8 cellular contexts compared by ENCODE assay signal in genomic region chr19:4375164-4375619, GRCh38. TPM values are rescaled to one million over a fixed set of nuclear protein-coding genes. Genes with fewer than 3 reads are reported as not detected.
DNase-seq lines count a peak whose midpoint lies in the region; ATAC-seq, FAIRE-seq and TF ChIP-seq lines count a peak whose summit lies in the region.

No MANE protein-coding gene starts in this region.

- no TSS peak for BruUV-seq in MCF 10A (replicated peaks; lab: Mats Ljungman, UMichigan)

- H2BK15ac ChIP-seq in mesendoderm (replicated peaks; ENCODE audit: low read depth) = no peak overlapping the region

- ATAC-seq in A549 (peak; percentile 28 to 34), GM18517 (IDR thresholded peaks at IDR 0.05; ENCODE audit: unreplicated experiment) (no peak), HG03565 (IDR thresholded peaks at IDR 0.05; ENCODE audit: unreplicated experiment) (no peak), GM21723 (IDR thresholded peaks at IDR 0.05; ENCODE audit: unreplicated experiment) (no peak)

- H4K8ac ChIP-seq in mesendoderm (ENCODE audit: low read depth, low read length) = no peak overlapping the region

- intact Hi-C loops in MCF 10A (cut with micrococcal nuclease) = no loop called here

- H3K4me1 Mint-ChIP-seq in MCF 10A (ENCODE audit: insufficient read depth, unreplicated experiment) = peaks cover 51% of the 10 kb centered on the region

- H3K23ac ChIP-seq in mesendoderm (ENCODE audit: low read length) = peak overlapping the region; percentile 80

- H3K4me1 ChIP-seq in A549 (peaks cover 66% of the 10 kb centered on the region), mesendoderm (ENCODE audit: control insufficient read depth, low read depth, low read length) (peaks cover 13% of the 10 kb centered on the region)

- TF ChIP-seq EP300 in A549 (IDR thresholded peaks at IDR 0.05) (no peak), Ishikawa (IDR thresholded peaks at IDR 0.05; ENCODE audit: borderline replicate concordance) (peak; percentile 93)

- no peaks in the 10 kb centered on the region for H3K36me3 ChIP-seq in mesendoderm (ENCODE audit: control insufficient read depth, insufficient read depth, low read length)

- no peak for TF ChIP-seq CTCF in A549 (IDR thresholded peaks at IDR 0.05)
- no peak for TF ChIP-seq CTCF in MCF 10A (IDR thresholded peaks at IDR 0.05; ENCODE audit: unreplicated experiment)

- peak overlapping the region; percentile 83 for H3K27ac Mint-ChIP-seq in MCF 10A (ENCODE audit: low read depth, unreplicated experiment)

- CTCF ChIA-PET in A549 (lab: Yijun Ruan, JAX) = interaction anchor here (0.8 to 4.9 kb wide), 13 partner anchors 8 to 105 kb away, joined by 3 to 45 read pairs (median 6); partner anchors contain the start of genes CHAF1A, MPND and SH3GL1
- CTCF ChIA-PET in MCF 10A (lab: Yijun Ruan, JAX) = interaction anchor here (0.7 to 3.6 kb wide), 9 partner anchors 12 to 1507 kb away, joined by 3 to 16 read pairs (median 5); partner anchors contain the start of gene SH3GL1

- H3K27ac ChIP-seq in A549 (peak overlapping the region; percentile 99), mesendoderm (ENCODE audit: low read depth, low read length) (peak overlapping the region; percentile 34)

- POLR2A ChIA-PET in A549 (lab: Yijun Ruan, JAX) = interaction anchor here (0.6 to 0.7 kb wide), 3 partner anchors 24 to 989 kb away, joined by 3 to 4 read pairs (median 3); partner anchors contain the start of gene SH3GL1
- POLR2A ChIA-PET in MCF 10A (lab: Yijun Ruan, JAX) = interaction anchor here (0.7 to 7.9 kb wide), 12 partner anchors 17 to 390 kb away, joined by 3 to 93 read pairs (median 6); partner anchors contain the start of genes CHAF1A, EEF2, HDGFL2 and MPND

- H3K9me3 ChIP-seq in A549 = no peaks in the 10 kb centered on the region

- no peak overlapping the region for H2AK5ac ChIP-seq in mesendoderm (ENCODE audit: low read length)

- H2BK5ac ChIP-seq in mesendoderm (ENCODE audit: low read length) = no peak overlapping the region

- no peak overlapping the region for H3K4me3 ChIP-seq in A549
- H3K4me3 ChIP-seq in mesendoderm (ENCODE audit: low read length) = no peak overlapping the region

- no peaks in the 10 kb centered on the region for H3K27me3 Mint-ChIP-seq in MCF 10A (ENCODE audit: insufficient read depth, unreplicated experiment)

- TF ChIP-seq POLR2A in A549 (IDR thresholded peaks at IDR 0.05; ENCODE audit: low read length) = no peak

- H2BK120ac ChIP-seq in mesendoderm (ENCODE audit: low read depth, low read length) = no peak overlapping the region

- H3K9ac ChIP-seq in mesendoderm (ENCODE audit: low read length) = peak overlapping the region; percentile 40

- H3K18ac ChIP-seq in mesendoderm (ENCODE audit: low read length) = no peak overlapping the region

- no peak overlapping the region for H4K5ac ChIP-seq in mesendoderm (ENCODE audit: low read length)

- DNase-seq in A549 (ENCODE audit: low read depth in 1 of 2, low spot score in 1 of 2) = peak in 1 of 2 experiments; percentile 47
- peak; percentile 80 for DNase-seq in MCF 10A (ENCODE audit: unreplicated experiment)
- peak; percentile 88 for DNase-seq in mesendoderm
- DNase-seq in stimulated activated naive CD4-positive, alpha-beta T cell treated with Interleukin-2 at 50 U/mL for 16 hours (lab: John Stamatoyannopoulos, UW) = no peak

- H3K4ac ChIP-seq in mesendoderm (ENCODE audit: low read depth, low read length) = no peak overlapping the region

- no peaks in the 10 kb centered on the region for H3K9me3 Mint-ChIP-seq in MCF 10A (ENCODE audit: unreplicated experiment)

- H3K4me2 ChIP-seq in A549 (peak overlapping the region; percentile 86), mesendoderm (ENCODE audit: low read length) (no peak overlapping the region)

- no peak for TF ChIP-seq RAD21 in A549 (conservative IDR thresholded peaks at IDR 0.05 in 1 of 2, IDR thresholded peaks at IDR 0.05 in 1 of 2)
- no peak for TF ChIP-seq RAD21 in Ishikawa (IDR thresholded peaks at IDR 0.05; ENCODE audit: low read depth)

- H3K79me2 ChIP-seq in mesendoderm (ENCODE audit: control insufficient read depth, insufficient read depth, low read length) = peaks cover 10% of the 10 kb centered on the region

- WGBS in A549 (ENCODE audit: missing lambda C conversion rate) = 21% methylated on average over 6 of the region's 8 CpGs
- no CpG with 5 or more reads among the region's 8 CpGs for WGBS in mesendoderm (ENCODE audit: extremely low coverage, insufficient coverage, low lambda C conversion rate)

- H3K36me3 Mint-ChIP-seq in MCF 10A (ENCODE audit: insufficient read depth, unreplicated experiment) = peaks cover 30% of the 10 kb centered on the region

- H3K79me1 ChIP-seq in mesendoderm (ENCODE audit: low read length) = peaks cover 30% of the 10 kb centered on the region

- peak overlapping the region; percentile 66 for H3K4me3 Mint-ChIP-seq in MCF 10A (ENCODE audit: unreplicated experiment)

- H3K56ac ChIP-seq in mesendoderm (ENCODE audit: low read length) = peak overlapping the region; percentile 76

- H3K27me3 ChIP-seq in mesendoderm (ENCODE audit: insufficient read depth, low read length, poor library complexity) = no peaks in the 10 kb centered on the region

- no peak for FAIRE-seq in A549 (lab: Jason Lieb, UNC)

TF ChIP-seq in A549, 52 proteins besides CTCF, POLR2A, EP300 and RAD21 (continues in another document):
- TF ChIP-seq HMGXB4 (CRISPR knock-in tag; IDR thresholded peaks at IDR 0.05; ENCODE audit: borderline replicate concordance) = no peak
- TF ChIP-seq SREBF2 (IDR thresholded peaks at IDR 0.05) = no peak
- TF ChIP-seq TFCP2L1 (CRISPR knock-in tag; IDR thresholded peaks at IDR 0.05) = no peak
- TF ChIP-seq HOXB13 (CRISPR knock-in tag; IDR thresholded peaks at IDR 0.05; ENCODE audit: low read depth) = no peak

TF ChIP-seq in Ishikawa, 13 proteins besides CTCF, POLR2A, EP300 and RAD21 (continues in another document):
- TF ChIP-seq TAF1 (IDR thresholded peaks at IDR 0.05; ENCODE audit: low read depth) (0 out of 2 replicates have a peak, but pooled peaks have one; percentile 45), CREB1 (IDR thresholded peaks at IDR 0.05; ENCODE audit: low read depth) (no peak), NFIC (IDR thresholded peaks at IDR 0.05) (peak; percentile 96), YY1 (IDR thresholded peaks at IDR 0.05; ENCODE audit: low read depth) (peak; percentile 57; the same call in 1 of the 2 replicates), CEBPB (IDR thresholded peaks at IDR 0.05) (peak; percentile 10; the same call in 1 of the 2 replicates), TEAD4 (IDR thresholded peaks at IDR 0.05) (peak; percentile 99), MAX (IDR thresholded peaks at IDR 0.05) (peak; percentile 68), ZBTB7A (IDR thresholded peaks at IDR 0.05; ENCODE audit: low read depth) (peak; percentile 23; the same call in 1 of the 2 replicates)

RNA-seq across cellular contexts. Expression of gene SH3GL1, which starts 25.2 kb away (rescaled TPM):
- 18.2 and 20.1 TPM in 2 replicates for polyA plus RNA-seq in A549 (2011; rRNA removed)
- polyA plus RNA-seq in A549 (2012; cell fraction: cytosol; rRNA removed) = 61.4 and 83.2 TPM in 2 replicates
- 59.4 and 68.5 TPM in 2 replicates for polyA plus RNA-seq in A549 (2012; cell fraction: nucleus; rRNA removed)
- polyA plus RNA-seq in A549 (2017; fragmentation: RNase III; extraction: RNeasy Plus Mini Kit Qiagen cat#74134 plus additional on column Dnase treatment) = 34.7 to 36.0 TPM (median 35.1 TPM) in 3 replicates
- 9.7 and 18.8 TPM in 2 replicates for polyA minus RNA-seq in A549 (2011; rRNA and poly(A)+ RNA removed)
- total RNA-seq in MCF 10A (2022) = 94.4 and 106 TPM in 2 replicates
- polyA plus RNA-seq in mesendoderm (2013, experiment 1 of 2) = 103 TPM
- polyA plus RNA-seq in mesendoderm (2013, experiment 2 of 2) = 105 TPM

RNA-seq across cellular contexts. Expression of gene CHAF1A, which starts 27.2 kb away (rescaled TPM):
- polyA plus RNA-seq in A549 (2011; rRNA removed) (11.7 and 15.6 TPM in 2 replicates), A549 (2017; fragmentation: RNase III; extraction: RNeasy Plus Mini Kit Qiagen cat#74134 plus additional on column Dnase treatment) (24.7 to 28.0 TPM (median 27.0 TPM) in 3 replicates)
- 44.7 and 63.7 TPM in 2 replicates for polyA plus RNA-seq in A549 (2012; cell fraction: cytosol; rRNA removed)
- polyA plus RNA-seq in A549 (2012; cell fraction: nucleus; rRNA removed) = 92.1 and 129 TPM in 2 replicates
- polyA minus RNA-seq in A549 (2011; rRNA and poly(A)+ RNA removed) = 12.2 and 12.9 TPM in 2 replicates
- total RNA-seq in MCF 10A (2022) = 15.3 and 16.7 TPM in 2 replicates
- 107 TPM for polyA plus RNA-seq in mesendoderm (2013, experiment 1 of 2)
- polyA plus RNA-seq in mesendoderm (2013, experiment 2 of 2) = 110 TPM

RNA-seq across cellular contexts. Expression of gene MPND, which starts 31.8 kb away (rescaled TPM):
- polyA plus RNA-seq in A549 (2011; rRNA removed) = 3.5 and 4.0 TPM in 2 replicates
- 7.7 and 8.5 TPM in 2 replicates for polyA plus RNA-seq in A549 (2012; cell fraction: cytosol; rRNA removed)
- polyA plus RNA-seq in A549 (2012; cell fraction: nucleus; rRNA removed) = 8.4 and 9.9 TPM in 2 replicates
- polyA plus RNA-seq in A549 (2017; fragmentation: RNase III; extraction: RNeasy Plus Mini Kit Qiagen cat#74134 plus additional on column Dnase treatment) = 11.4 to 15.2 TPM (median 14.5 TPM) in 3 replicates
- 3.9 and 8.5 TPM in 2 replicates for polyA minus RNA-seq in A549 (2011; rRNA and poly(A)+ RNA removed)
- total RNA-seq in MCF 10A (2022) = 2.4 and 7.2 TPM in 2 replicates
- polyA plus RNA-seq in mesendoderm (2013, experiment 1 of 2) = 10.3 TPM
- 10.5 TPM for polyA plus RNA-seq in mesendoderm (2013, experiment 2 of 2)

RNA-seq across cellular contexts. Expression of gene STAP2, which starts 36.6 kb away (rescaled TPM):
- polyA plus RNA-seq in A549 (2011; rRNA removed) (0.19 and 0.25 TPM in 2 replicates), A549 (2017; fragmentation: RNase III; extraction: RNeasy Plus Mini Kit Qiagen cat#74134 plus additional on column Dnase treatment) (0.29 TPM in 1 of 3 replicates, not detected in the others)
- polyA plus RNA-seq in A549 (2012; cell fraction: cytosol; rRNA removed) = 0.14 and 0.19 TPM in 2 replicates
- 0.16 and 0.47 TPM in 2 replicates for polyA plus RNA-seq in A549 (2012; cell fraction: nucleus; rRNA removed)
- not detected in 2 replicates for polyA minus RNA-seq in A549 (2011; rRNA and poly(A)+ RNA removed)
- 14.8 and 20.3 TPM in 2 replicates for total RNA-seq in MCF 10A (2022)
- 29.0 TPM for polyA plus RNA-seq in mesendoderm (2013, experiment 1 of 2)
- 28.2 TPM for polyA plus RNA-seq in mesendoderm (2013, experiment 2 of 2)

Comparison
In these comparisons a context has a peak if more than half of its experiments do, and no peak if none do; other contexts are left out.
1. ATAC-seq: peak in A549 (2 of 2); none in GM18517 (single experiment), HG03565 (single experiment) and GM21723 (single experiment).